ENCODE assay signal across 1 cellular context in genomic region chr1:184051138-184051484, GRCh38.
TF ChIP-seq lines count a peak whose summit lies in the region.

No MANE protein-coding gene starts in this region.

TF ChIP-seq in H1, 55 proteins besides CTCF, POLR2A, EP300 and RAD21 (continued from another document):
- TF ChIP-seq USF2 (IDR thresholded peaks at IDR 0.05; ENCODE audit: low read length) (no peak), RNF2 (IDR thresholded peaks at IDR 0.05; ENCODE audit: borderline replicate concordance, low read depth, low read length, missing control alignments, poor library complexity, severe bottlenecking) (no peak), BCL11A (IDR thresholded peaks at IDR 0.05; ENCODE audit: low read depth in 2 of 2, low read length in 2 of 2) (no peak), KDM4A (IDR thresholded peaks at IDR 0.05; ENCODE audit: low read depth, low read length, severe bottlenecking) (no peak), ATF3 (IDR thresholded peaks at IDR 0.05; ENCODE audit: insufficient read depth, low read depth, low read length) (no peak), CTBP2 (IDR thresholded peaks at IDR 0.05; ENCODE audit: borderline replicate concordance, insufficient read depth, insufficient read length, low read length) (no peak)
